Comparison of ENCODE assay signal across 11 cellular contexts in genomic region chr13:44903596-44903995, GRCh38.
DNase-seq lines count a peak whose midpoint lies in the region; ATAC-seq and TF ChIP-seq lines count a peak whose summit lies in the region.
"Had no signal": no experiment of that assay in that cellular context is flagged by ENCODE, and none has a peak within 500 bp of the region (broad histone marks: within the 10 kb centered on the region; RNA-seq: fewer than 3 reads in every experiment).

No MANE protein-coding gene starts in this region.

- H3K4me1 ChIP-seq in upper lobe of left lung: peaks cover 0 to 12% (median 3%) of the 10 kb centered on the region in 4 donors

- H3K27ac Mint-ChIP-seq in nephron: peak overlapping the region; percentile 76 to 91 (median 87)

- 57 to 73% methylated on average over 4 of the region's 4 CpGs for WGBS in upper lobe of left lung, 2 donors

- DNase-seq in DMS53 (lab: John Stamatoyannopoulos, UW) (peak; percentile 58), DMS53 treated with DMSO at 0.1 percent for 48 hours (lab: John Stamatoyannopoulos, UW; ENCODE audit: unreplicated experiment) (no peak), fibroblast of the conjunctiva (ENCODE audit: low read depth) (peak; percentile 94), upper lobe of left lung (peak; percentile 40 to 81), SIG-M5 treated with dmso at 0.1 percent for 504 hours (lab: John Stamatoyannopoulos, UW; ENCODE audit: unreplicated experiment) (no peak), NCI-H1105 treated with DMSO at 0.1 percent for 48 hours (lab: John Stamatoyannopoulos, UW) (no peak)
- DNase-seq: effector CD4-positive, alpha-beta T cell; MV-4-11 had no signal

- no peak for TF ChIP-seq POLR2A in upper lobe of left lung (IDR thresholded peaks at IDR 0.05)

- H3K27me3 ChIP-seq in upper lobe of left lung: no peaks in the 10 kb centered on the region

- no peak for TF ChIP-seq CTCF in nephron (IDR thresholded peaks at IDR 0.05; ENCODE audit: unreplicated experiment in 3 of 3)
- TF ChIP-seq CTCF in upper lobe of left lung (IDR thresholded peaks at IDR 0.05): no peak

- no peaks in the 10 kb centered on the region for H3K36me3 Mint-ChIP-seq in nephron (ENCODE audit: low read depth)

- H3K27me3 Mint-ChIP-seq in nephron (ENCODE audit: low read depth): peaks cover 3% of the 10 kb centered on the region

- no peaks in the 10 kb centered on the region for H3K9me3 ChIP-seq in upper lobe of left lung

- peak overlapping the region in 1 of 3 experiments; percentile 11 for H3K4me3 Mint-ChIP-seq in nephron

- H3K4me3 ChIP-seq in upper lobe of left lung: no peak overlapping the region

- peak; percentile 68 to 92 for ATAC-seq in upper lobe of left lung (ENCODE audit: low FRiP score in 2 of 2)
- no peak for ATAC-seq in GM19395 (IDR thresholded peaks at IDR 0.05; ENCODE audit: unreplicated experiment)

- TF ChIP-seq EP300 in upper lobe of left lung (IDR thresholded peaks at IDR 0.05): no peak

- H3K27ac ChIP-seq in upper lobe of left lung: peak overlapping the region; percentile 38 to 58 (median 50)
- H3K27ac ChIP-seq: 22Rv1 had no signal

- peaks cover 58% of the 10 kb centered on the region for H3K4me1 Mint-ChIP-seq in nephron

- no peaks in the 10 kb centered on the region for H3K9me3 Mint-ChIP-seq in nephron

- no peaks in the 10 kb centered on the region for H3K36me3 ChIP-seq in upper lobe of left lung

Comparison
In these comparisons a context has a peak if more than half of its experiments do, and no peak if none do; other contexts are left out.
1. DNase-seq: peak in DMS53 (single experiment), fibroblast of the conjunctiva (single experiment) and upper lobe of left lung (2 of 2); none in DMS53 treated with DMSO at 0.1 percent for 48 hours (single experiment), SIG-M5 treated with dmso at 0.1 percent for 504 hours (single experiment) and NCI-H1105 treated with DMSO at 0.1 percent for 48 hours (single experiment).